Comparison of ENCODE assay signal across 25 cellular contexts in genomic region chr4:137597751-137598493, GRCh38.
DNase-seq lines count a peak whose midpoint lies in the region; ATAC-seq and TF ChIP-seq lines count a peak whose summit lies in the region.
"Had no signal": no experiment of that assay in that cellular context is flagged by ENCODE, and none has a peak within 500 bp of the region (broad histone marks: within the 10 kb centered on the region; RNA-seq: fewer than 3 reads in every experiment).

No MANE protein-coding gene starts in this region.

- H3K23ac ChIP-seq in neuronal stem cell (ENCODE audit: low read depth, low read length, poor library complexity): no peak overlapping the region

- no peak overlapping the region for H2BK12ac ChIP-seq in neuronal stem cell (ENCODE audit: low read length)

- peaks cover 5% of the 10 kb centered on the region for H3K9me3 Mint-ChIP-seq in glutamatergic neuron (ENCODE audit: unreplicated experiment)
- H3K9me3 Mint-ChIP-seq: CD4-positive, alpha-beta T cell had no signal

- no peak overlapping the region for H3K4ac ChIP-seq in neuronal stem cell (ENCODE audit: low read length)

- no peak overlapping the region for H2BK120ac ChIP-seq in neuronal stem cell (ENCODE audit: low read depth, low read length)

- H2AK5ac ChIP-seq in neuronal stem cell (ENCODE audit: low read depth, low read length): no peak overlapping the region

- WGBS in neuronal stem cell (ENCODE audit: extremely low coverage in 2 of 2, insufficient read length in 2 of 2, insufficient replicate concordance in 1 of 2), 2 donors: no CpG with 5 or more reads among the region's 3 CpGs

- H3K36me3 ChIP-seq in right atrium auricular region (no peaks in the 10 kb centered on the region), SK-N-MC (ENCODE audit: insufficient read depth, low read length) (no peaks in the 10 kb centered on the region), neuronal stem cell (replicated peaks in 1 of 2; ENCODE audit: control insufficient read depth in 2 of 2, insufficient read depth in 2 of 2, low read length in 2 of 2) (no peaks in the 10 kb centered on the region), WERI-Rb-1 (no peaks in the 10 kb centered on the region)
- H3K36me3 ChIP-seq: HAP-1, MG63 had no signal

- H3K27ac ChIP-seq in right atrium auricular region (no peak overlapping the region), SK-N-MC (0 out of 2 replicates have a peak overlapping the region, but pooled peaks have one; percentile 12), neuronal stem cell (replicated peaks; ENCODE audit: low read length) (no peak overlapping the region), WERI-Rb-1 (no peak overlapping the region)
- H3K27ac ChIP-seq: 22Rv1, HL-60 had no signal

- H3K27me3 Mint-ChIP-seq in glutamatergic neuron (ENCODE audit: unreplicated experiment): peaks cover 4% of the 10 kb centered on the region
- H3K27me3 Mint-ChIP-seq: B cell; CD4-positive, alpha-beta T cell had no signal

- H3K27ac Mint-ChIP-seq in glutamatergic neuron (ENCODE audit: unreplicated experiment): peak overlapping the region; percentile 80
- H3K27ac Mint-ChIP-seq: B cell; CD4-positive, alpha-beta T cell had no signal

- H3K4me3 ChIP-seq in right atrium auricular region (no peak overlapping the region), SK-N-MC (peak overlapping the region; percentile 18; the same call in 1 of the 2 replicates), neuronal stem cell (ENCODE audit: low read length in 2 of 2) (no peak overlapping the region), WERI-Rb-1 (ENCODE audit: low read depth, low read length) (no peak overlapping the region)
- H3K4me3 ChIP-seq: HAP-1, MG63 had no signal

- H3K4me1 ChIP-seq in right atrium auricular region (no peaks in the 10 kb centered on the region), neuronal stem cell (ENCODE audit: control insufficient read depth in 2 of 2, insufficient read depth in 1 of 2, low read depth in 1 of 2, low read length in 2 of 2) (peaks cover 0 to 17% of the 10 kb centered on the region in 2 donors)
- H3K4me1 ChIP-seq: Caco-2 had no signal

- no peaks in the 10 kb centered on the region for H3K79me1 ChIP-seq in neuronal stem cell (ENCODE audit: low read depth, low read length)

- H3K9ac ChIP-seq in SK-N-MC (ENCODE audit: insufficient read length): no peak overlapping the region
- no peak overlapping the region for H3K9ac ChIP-seq in neuronal stem cell (ENCODE audit: low read depth, low read length, poor library complexity)

- H2AFZ ChIP-seq in neuronal stem cell (ENCODE audit: low read length): peak overlapping the region; percentile 27

- TF ChIP-seq CTCF in right atrium auricular region (IDR thresholded peaks at IDR 0.05) (no peak), glutamatergic neuron (IDR thresholded peaks at IDR 0.05; ENCODE audit: partially characterized antibody, unreplicated experiment) (no peak), WERI-Rb-1 (IDR thresholded peaks at IDR 0.05; ENCODE audit: low read depth, low read length) (no peak)

- ATAC-seq in Right ventricle myocardium inferior: peak; percentile 52

- H3K36me3 Mint-ChIP-seq in glutamatergic neuron (ENCODE audit: unreplicated experiment): no peaks in the 10 kb centered on the region

- H4K8ac ChIP-seq in neuronal stem cell (ENCODE audit: low read depth, low read length): no peak overlapping the region

- H3K4me2 ChIP-seq in neuronal stem cell (ENCODE audit: insufficient read depth, low read length, poor library complexity, severe bottlenecking): no peak overlapping the region

- intact Hi-C loops in Right ventricle myocardium inferior (cut with DNase I): no loop called here

- no peak overlapping the region for H2BK15ac ChIP-seq in neuronal stem cell (ENCODE audit: low read length)

- H3K9me3 ChIP-seq in right atrium auricular region (no peaks in the 10 kb centered on the region), SK-N-MC (ENCODE audit: low read depth, low read length) (no peaks in the 10 kb centered on the region), neuronal stem cell (replicated peaks in 1 of 2; ENCODE audit: control insufficient read depth in 2 of 2, insufficient read depth in 1 of 2, low read depth in 1 of 2, low read length in 2 of 2) (no peaks in the 10 kb centered on the region), WERI-Rb-1 (ENCODE audit: severe bottlenecking) (no peaks in the 10 kb centered on the region)
- H3K9me3 ChIP-seq: Caco-2, HAP-1, MG63 had no signal

- H4K91ac ChIP-seq in neuronal stem cell (ENCODE audit: low read depth, low read length, poor library complexity): no peak overlapping the region

- no peaks in the 10 kb centered on the region for H3K27me3 ChIP-seq in right atrium auricular region
- H3K27me3 ChIP-seq in neuronal stem cell (ENCODE audit: control insufficient read depth in 3 of 3, insufficient read depth in 3 of 3, low read depth in 1 of 3, low read length in 3 of 3): no peaks in the 10 kb centered on the region
- no peaks in the 10 kb centered on the region for H3K27me3 ChIP-seq in WERI-Rb-1 (ENCODE audit: insufficient read depth, low read depth, severe bottlenecking)
- H3K27me3 ChIP-seq: MG63 had no signal

- no peak overlapping the region for H3K14ac ChIP-seq in neuronal stem cell (ENCODE audit: low read length)

- no peak overlapping the region for H3K18ac ChIP-seq in neuronal stem cell (ENCODE audit: low read length)

- peaks cover 34% of the 10 kb centered on the region for H3K4me1 Mint-ChIP-seq in glutamatergic neuron (ENCODE audit: low read depth, unreplicated experiment)
- H3K4me1 Mint-ChIP-seq: B cell had no signal

- DNase-seq in Right ventricle myocardium inferior (ENCODE audit: missing footprints): no peak
- no peak for DNase-seq in right atrium auricular region (ENCODE audit: low spot score)
- no peak for DNase-seq in SK-N-MC (ENCODE audit: low read depth, low spot score)
- DNase-seq in glutamatergic neuron: no peak
- DNase-seq in neuronal stem cell (ENCODE audit: low spot score): no peak
- no peak for DNase-seq in DMS114 treated with DMSO at 0.1 percent for 48 hours (lab: John Stamatoyannopoulos, UW; ENCODE audit: unreplicated experiment)
- no peak for DNase-seq in NCI-H226
- no peak for DNase-seq in WERI-Rb-1
- DNase-seq: Caco-2; CD4-positive, alpha-beta T cell; DMS153; GF-D8; IMR-90; Karpas-422; MG63; NCI-H1048; NCI-H1436; NCI-H1930; NCI-H2171; NCI-H774; RPMI8226 had no signal

- peak overlapping the region; percentile 66 for H3K4me3 Mint-ChIP-seq in glutamatergic neuron (ENCODE audit: unreplicated experiment)
- H3K4me3 Mint-ChIP-seq: B cell; CD4-positive, alpha-beta T cell had no signal

- H2BK5ac ChIP-seq in neuronal stem cell (ENCODE audit: low read length): no peak overlapping the region
